6 cellular contexts compared by ENCODE assay signal in the genomic region with DNA sequence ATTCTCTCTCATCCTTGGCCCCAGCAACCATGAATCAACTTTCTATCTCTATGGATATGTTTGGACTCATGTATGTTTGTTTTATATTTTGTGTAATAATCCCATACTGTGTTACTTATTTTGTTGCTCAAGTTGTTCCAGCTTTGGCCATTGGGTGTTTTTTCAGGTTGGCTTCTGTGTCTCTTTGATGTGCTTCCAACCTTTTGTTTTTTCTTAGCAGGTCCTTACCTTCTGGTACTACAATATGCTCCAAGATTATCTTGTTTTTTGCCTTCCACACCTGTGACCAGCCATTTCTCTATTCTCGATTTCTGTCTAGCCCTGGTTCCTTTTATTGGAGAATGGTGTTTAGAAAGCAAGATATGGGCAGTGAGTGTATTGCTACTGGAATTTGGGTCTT.
"Had no signal": no experiment of that assay in that cellular context is flagged by ENCODE, and none has a peak within 500 bp of the region (broad histone marks: within the 10 kb centered on the region; RNA-seq: fewer than 3 reads in every experiment).

No MANE protein-coding gene starts in this region.

- ATAC-seq: GM23338, K562 had no signal

- H3K4me2 ChIP-seq: GM23338 had no signal

- H3K4me3 ChIP-seq: GM23338, K562 had no signal

- H2AFZ ChIP-seq: GM23338 had no signal

- DNase-seq: H9, HCEC 1CT, IMR-90, KG1 had no signal
